ENCODE assay signal across 1 cellular context in genomic region chr18:36567800-36568199, GRCh38.
TF ChIP-seq lines count a peak whose summit lies in the region.

No MANE protein-coding gene starts in this region.

TF ChIP-seq in HepG2, 621 proteins besides CTCF, POLR2A, EP300 and RAD21 (continued from another document):
- TF ChIP-seq MYPOP (CRISPR knock-in tag; IDR thresholded peaks at IDR 0.05) (no peak), XRCC5 (optimal IDR thresholded peaks at IDR 0.05; ENCODE audit: low read length) (no peak), ZNF441 (CRISPR knock-in tag; IDR thresholded peaks at IDR 0.05; ENCODE audit: borderline replicate concordance) (no peak), ZNF574 (CRISPR knock-in tag; IDR thresholded peaks at IDR 0.05) (no peak), SRY (CRISPR knock-in tag; IDR thresholded peaks at IDR 0.05) (no peak), NAIF1 (CRISPR knock-in tag; IDR thresholded peaks at IDR 0.05; ENCODE audit: borderline replicate concordance) (no peak), REST (IDR thresholded peaks at IDR 0.05; ENCODE audit: borderline replicate concordance in 1 of 2, low read depth in 1 of 2, low read length in 2 of 2) (no peak), ZNF33A (CRISPR knock-in tag; IDR thresholded peaks at IDR 0.05; ENCODE audit: borderline replicate concordance) (no peak)
